In genomic region chr2:215967590-215968373, GRCh38 we compare ENCODE assay signal across 1 cellular context.
TF ChIP-seq lines count a peak whose summit lies in the region.

No MANE protein-coding gene starts in this region.

TF ChIP-seq in IMR-90, 13 proteins besides CTCF, POLR2A, EP300 and RAD21:
- TF ChIP-seq NFE2L2 (IDR thresholded peaks at IDR 0.05; ENCODE audit: low read depth, low read length), result peak; percentile 33; the same call in 1 of the 2 replicates
- no peak for TF ChIP-seq CEBPB (IDR thresholded peaks at IDR 0.05; ENCODE audit: low read depth, low read length)
- TF ChIP-seq MXI1 (IDR thresholded peaks at IDR 0.05; ENCODE audit: borderline replicate concordance, low read depth, low read length), result no peak
